In the genomic region with DNA sequence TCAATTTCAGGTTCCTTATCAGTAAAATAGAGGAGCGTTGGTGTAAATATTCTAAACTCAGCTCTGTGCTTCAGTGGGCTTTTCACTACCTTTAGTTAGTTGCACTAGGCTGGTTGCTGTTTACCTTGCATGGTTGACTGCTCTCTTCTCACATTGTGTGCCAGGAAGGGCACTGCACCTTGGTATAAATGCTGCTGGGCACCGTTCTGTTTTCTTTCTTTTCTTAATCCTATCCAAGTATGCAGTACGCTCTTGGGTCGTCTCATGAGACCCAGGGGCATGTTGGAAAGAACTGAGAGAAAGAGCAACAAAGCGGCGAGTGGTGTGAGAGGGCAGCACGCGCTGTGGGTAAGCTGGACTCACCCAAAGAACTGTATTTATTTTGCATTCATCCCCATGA, we compare ENCODE assay signal across 13 cellular contexts. TPM values are rescaled to one million over a fixed set of nuclear protein-coding genes. Genes with fewer than 3 reads are reported as not detected.
A peak's percentile ranks its signal among the peaks of the same experiment; 100 is the strongest.
DNase-seq lines count a peak whose midpoint lies in the region; ATAC-seq and TF ChIP-seq lines count a peak whose summit lies in the region.
"Had no signal": no experiment of that assay in that cellular context is flagged by ENCODE, and none has a peak within 500 bp of the region (broad histone marks: within the 10 kb centered on the region; RNA-seq: fewer than 3 reads in every experiment).

No MANE protein-coding gene starts in this region.

- DNase-seq in DMS79 (lab: John Stamatoyannopoulos, UW) (peak; percentile 69), NCI-H1105 (lab: John Stamatoyannopoulos, UW) (peak; percentile 77), NCI-H446 treated with DMSO at 0.1 percent for 48 hours (lab: John Stamatoyannopoulos, UW) (peak; percentile 40), iPS-NIHi11 (ENCODE audit: low spot score) (peak; percentile 29), dermis blood vessel endothelial cell (no peak), lower lobe of right lung (no peak)
- DNase-seq in activated naive CD4-positive, alpha-beta T cell (lab: John Stamatoyannopoulos, UW) = no peak
- DNase-seq: NCI-H2227 treated with DMSO at 0.1 percent for 48 hours, Peyer's patch, T-helper 1 cell had no signal

- no peak for TF ChIP-seq CTCF in lower lobe of right lung (IDR thresholded peaks at IDR 0.05)

- H3K27ac ChIP-seq in lower lobe of right lung = no peak overlapping the region
- H3K27ac ChIP-seq: Peyer's patch had no signal

- H3K4me1 ChIP-seq in lower lobe of right lung = no peaks in the 10 kb centered on the region
- H3K4me1 ChIP-seq: Peyer's patch had no signal

- no peak overlapping the region for H3K4me3 ChIP-seq in lower lobe of right lung
- H3K4me3 ChIP-seq: Peyer's patch had no signal

- no peaks in the 10 kb centered on the region for H3K9me3 ChIP-seq in lower lobe of right lung
- H3K9me3 ChIP-seq: Peyer's patch had no signal

- ATAC-seq in GM18907 (IDR thresholded peaks at IDR 0.05; ENCODE audit: unreplicated experiment) (no peak), lower lobe of right lung (no peak)

- H3K36me3 ChIP-seq in lower lobe of right lung = no peaks in the 10 kb centered on the region
- H3K36me3 ChIP-seq: Peyer's patch had no signal

- no peaks in the 10 kb centered on the region for H3K27me3 ChIP-seq in lower lobe of right lung (ENCODE audit: low read depth)
- H3K27me3 ChIP-seq: Peyer's patch had no signal

- intact Hi-C loops in lower lobe of right lung (cut with DNase I) = no loop called here

RNA-seq across cellular contexts. Expression of gene KCNMB2, which starts 22.4 kb away (rescaled TPM):
- total RNA-seq in dermis blood vessel endothelial cell = not detected in 2 replicates
- 0.56 TPM for total RNA-seq in lower lobe of right lung
- total RNA-seq: endothelial cell of umbilical vein, Peyer's patch, posterior vena cava had no signal

Comparison
In these comparisons a context has a peak if more than half of its experiments do, and no peak if none do; other contexts are left out.
1. DNase-seq: peak in DMS79 (single experiment), NCI-H1105 (single experiment), NCI-H446 treated with DMSO at 0.1 percent for 48 hours (single experiment) and iPS-NIHi11 (single experiment); none in dermis blood vessel endothelial cell (single experiment), lower lobe of right lung (single experiment) and activated naive CD4-positive, alpha-beta T cell (0 of 4).